ENCODE assay signal across 7 cellular contexts in genomic region chr10:70477661-70478162, GRCh38. TPM values are rescaled to one million over a fixed set of nuclear protein-coding genes. Genes with fewer than 3 reads are reported as not detected.
A peak's percentile ranks its signal among the peaks of the same experiment; 100 is the strongest.
DNase-seq lines count a peak whose midpoint lies in the region; TF ChIP-seq lines count a peak whose summit lies in the region.

No MANE protein-coding gene starts in this region.

- H3K14ac ChIP-seq in mesenchymal stem cell (ENCODE audit: low read length in 2 of 2): no peak overlapping the region

- no peak overlapping the region for H3K18ac ChIP-seq in mesenchymal stem cell (ENCODE audit: low read depth in 1 of 2, low read length in 2 of 2)

- TF ChIP-seq CTCF in HL-60 (IDR thresholded peaks at IDR 0.05; ENCODE audit: insufficient read depth, low read length) (no peak), WERI-Rb-1 (IDR thresholded peaks at IDR 0.05; ENCODE audit: low read depth, low read length) (no peak), chondrocyte (IDR thresholded peaks at IDR 0.05) (no peak)

- H4K8ac ChIP-seq in mesenchymal stem cell (ENCODE audit: low read length): no peak overlapping the region

- H3K36me3 ChIP-seq in WERI-Rb-1 (no peaks in the 10 kb centered on the region), mesenchymal stem cell (ENCODE audit: control insufficient read depth in 1 of 2, insufficient read depth in 2 of 2, low read depth in 1 of 2, low read length in 2 of 2) (no peaks in the 10 kb centered on the region)

- 12% methylated on average over 19 of the region's 27 CpGs for WGBS in mesenchymal stem cell

- H3K23ac ChIP-seq in mesenchymal stem cell (ENCODE audit: low read length in 2 of 2): no peak overlapping the region

- no peaks in the 10 kb centered on the region for H3K9me3 Mint-ChIP-seq in chondrocyte (ENCODE audit: low read depth)

- H3K4me3 Mint-ChIP-seq in chondrocyte (ENCODE audit: unreplicated experiment): peak overlapping the region; percentile 69

- no peaks in the 10 kb centered on the region for H3K36me3 Mint-ChIP-seq in chondrocyte (ENCODE audit: low read depth)

- H3K27ac ChIP-seq in HL-60 (replicated peaks) (peak overlapping the region; percentile 50), WERI-Rb-1 (no peak overlapping the region), mesenchymal stem cell (ENCODE audit: low read length, poor library complexity, severe bottlenecking) (no peak overlapping the region)

- no peak overlapping the region for H2AFZ ChIP-seq in mesenchymal stem cell (ENCODE audit: low read depth, low read length)

- H3K9me3 ChIP-seq in WERI-Rb-1 (ENCODE audit: severe bottlenecking) (no peaks in the 10 kb centered on the region), mesenchymal stem cell (ENCODE audit: control insufficient read depth, low read length) (no peaks in the 10 kb centered on the region)

- H3K4me1 Mint-ChIP-seq in chondrocyte (ENCODE audit: low read depth): peaks cover 17% of the 10 kb centered on the region

- H2AK5ac ChIP-seq in mesenchymal stem cell (ENCODE audit: low read length, severe bottlenecking): no peak overlapping the region

- H3K4ac ChIP-seq in mesenchymal stem cell (ENCODE audit: low read depth in 1 of 2, low read length in 2 of 2): no peak overlapping the region

- H3K4me3 ChIP-seq in HL-60 (replicated peaks; ENCODE audit: insufficient read depth, low read length): peak overlapping the region; percentile 51
- peak overlapping the region; percentile 67 for H3K4me3 ChIP-seq in WERI-Rb-1 (ENCODE audit: low read depth, low read length)
- peak overlapping the region in 1 of 2 experiments; percentile 60 for H3K4me3 ChIP-seq in mesenchymal stem cell (ENCODE audit: insufficient read depth in 1 of 2, low read depth in 1 of 2, low read length in 2 of 2)

- no peak overlapping the region for H2BK120ac ChIP-seq in mesenchymal stem cell (ENCODE audit: low read depth, low read length)

- no peaks in the 10 kb centered on the region for H3K79me1 ChIP-seq in mesenchymal stem cell (replicated peaks; ENCODE audit: low read length, poor library complexity, severe bottlenecking)

- H2BK12ac ChIP-seq in mesenchymal stem cell (ENCODE audit: low read length in 2 of 2): no peak overlapping the region

- H3K4me1 ChIP-seq in mesenchymal stem cell (ENCODE audit: control insufficient read depth, insufficient read depth, low read depth, low read length): peaks cover 15% of the 10 kb centered on the region

- H2BK15ac ChIP-seq in mesenchymal stem cell (ENCODE audit: low read depth, poor library complexity, severe bottlenecking): no peak overlapping the region

- H3K27me3 ChIP-seq in HL-60 (ENCODE audit: insufficient read depth, poor library complexity, severe bottlenecking): no peaks in the 10 kb centered on the region
- peaks cover 8% of the 10 kb centered on the region for H3K27me3 ChIP-seq in WERI-Rb-1 (ENCODE audit: insufficient read depth, low read depth, severe bottlenecking)
- H3K27me3 ChIP-seq in mesenchymal stem cell (ENCODE audit: control insufficient read depth in 1 of 2, insufficient read depth in 1 of 2, low read length in 2 of 2): peaks cover 42 to 88% of the 10 kb centered on the region in 2 experiments

- no peak overlapping the region for H3K27ac Mint-ChIP-seq in chondrocyte (ENCODE audit: unreplicated experiment)

- H4K91ac ChIP-seq in mesenchymal stem cell (ENCODE audit: low read length): no peak overlapping the region

- H3K4me2 ChIP-seq in mesenchymal stem cell (ENCODE audit: low read length, poor library complexity, severe bottlenecking): peak overlapping the region; percentile 76

- no peak overlapping the region for H3K9ac ChIP-seq in mesenchymal stem cell (ENCODE audit: low read length)

- H3K27me3 Mint-ChIP-seq in chondrocyte (ENCODE audit: low read depth): peaks cover 5% of the 10 kb centered on the region

- DNase-seq in HL-60 (ENCODE audit: low read depth in 1 of 2, low spot score in 1 of 2): peak; percentile 62 to 67
- DNase-seq in WERI-Rb-1: no peak
- DNase-seq in chondrocyte (ENCODE audit: low spot score): no peak
- DNase-seq in mesenchymal stem cell: no peak
- peak; percentile 56 to 79 for DNase-seq in stimulated activated CD8-positive, alpha-beta memory T cell treated with anti-CD3 and anti-CD28 coated beads, Interleukin-4, amount 100 ng/mL, for 4 hours (ENCODE audit: low read depth in 2 of 2, low spot score in 1 of 2)
- no peak for DNase-seq in OCI-M2 (lab: John Stamatoyannopoulos, UW; ENCODE audit: unreplicated experiment)
- DNase-seq in NCI-H1694 (lab: John Stamatoyannopoulos, UW): no peak

- no peak overlapping the region for H2BK5ac ChIP-seq in mesenchymal stem cell (ENCODE audit: low read depth, low read length, poor library complexity, severe bottlenecking)

RNA-seq across cellular contexts. Expression of gene PALD1, which starts 0.9 kb away (rescaled TPM):
- 2.4 to 4.1 TPM (median 4.0 TPM) in 3 replicates for total RNA-seq in chondrocyte
- polyA plus RNA-seq in mesenchymal stem cell (2013, experiment 1 of 2): 0.01 TPM
- polyA plus RNA-seq in mesenchymal stem cell (2013, experiment 2 of 2): 0.01 TPM

RNA-seq across cellular contexts. Expression of gene NODAL, which starts 36.2 kb away (rescaled TPM):
- 0.49 TPM in 1 of 3 replicates, not detected in the others for total RNA-seq in chondrocyte
- not detected for polyA plus RNA-seq in mesenchymal stem cell (2013, experiment 1 of 2)
- not detected for polyA plus RNA-seq in mesenchymal stem cell (2013, experiment 2 of 2)

Comparison
In these comparisons a context has a peak if more than half of its experiments do, and no peak if none do; other contexts are left out.
1. DNase-seq: peak in HL-60 (2 of 2) and stimulated activated CD8-positive, alpha-beta memory T cell treated with anti-CD3 and anti-CD28 coated beads, Interleukin-4, amount 100 ng/mL, for 4 hours (2 of 2); none in WERI-Rb-1 (single experiment), chondrocyte (single experiment), mesenchymal stem cell (single experiment), OCI-M2 (single experiment) and NCI-H1694 (single experiment).